8 cellular contexts compared by ENCODE assay signal in the genomic region with DNA sequence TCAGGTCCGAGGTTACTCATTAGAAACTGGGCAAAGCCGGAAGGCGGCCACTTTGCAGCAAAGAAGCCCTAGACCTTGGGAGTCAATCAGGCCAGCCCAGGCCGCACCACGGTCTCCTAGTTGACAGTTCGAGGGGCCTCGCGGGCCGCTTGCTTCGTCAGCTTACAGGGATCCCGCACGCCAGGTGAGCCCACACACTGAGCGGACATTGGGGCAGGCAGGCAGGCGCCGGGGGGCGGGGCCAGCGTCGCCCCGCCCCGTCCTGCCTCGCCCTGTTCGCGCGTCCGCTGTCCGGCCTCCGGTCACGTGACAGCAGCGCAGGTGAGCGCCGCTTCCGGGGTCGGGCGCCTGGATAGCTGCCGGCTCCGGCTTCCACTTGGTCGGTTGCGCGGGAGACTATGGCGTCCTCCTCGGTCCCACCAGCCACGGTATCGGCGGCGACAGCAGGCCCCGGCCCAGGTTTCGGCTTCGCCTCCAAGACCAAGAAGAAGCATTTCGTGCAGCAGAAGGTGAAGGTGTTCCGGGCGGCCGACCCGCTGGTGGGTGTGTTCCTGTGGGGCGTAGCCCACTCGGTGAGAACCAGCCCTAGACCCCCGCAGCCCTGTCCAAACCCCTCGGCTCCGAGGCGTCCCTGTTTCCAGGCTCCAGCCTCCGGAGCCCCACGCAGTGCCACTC. TPM values are rescaled to one million over a fixed set of nuclear protein-coding genes. Genes with fewer than 3 reads are reported as not detected.
DNase-seq lines count a peak whose midpoint lies in the region; FAIRE-seq and TF ChIP-seq lines count a peak whose summit lies in the region.

A gene (plus strand): TSS at position 301 of the 675 bp plus-strand sequence. CDS start 98 bp downstream, at position 399.

- peak within 1 kb of the TSS; percentile 73 for H3K27ac Mint-ChIP-seq in activated naive CD4-positive, alpha-beta T cell treated with anti-CD3 and anti-CD28 coated beads for 36 hours

- no peak; the same call in 1 of the 2 replicates for TF ChIP-seq POLR2A in H54 (IDR thresholded peaks at IDR 0.05; ENCODE audit: low read depth, low read length)

- intact Hi-C loops in activated naive CD4-positive, alpha-beta T cell treated with anti-CD3 and anti-CD28 coated beads for 36 hours (cut with micrococcal nuclease) = loop anchor here (1.0 to 5.0 kb wide), 8 partner anchors 8 to 246 kb away; a partner anchor contains a TSS

- in situ Hi-C loops in G401 (cut with HindIII; ENCODE audit: low sequenced_read_pairs) = no loop called here

- DNase-seq in G401 (ENCODE audit: low spot score) (peak; percentile 86), H54 (ENCODE audit: insufficient read length, low spot score) (peak; percentile 92), M059J (ENCODE audit: low read depth) (peak; percentile 74), SK-N-DZ (ENCODE audit: low spot score) (peak; percentile 74), germinal center (ENCODE audit: low spot score) (peak; percentile 93), nucleus accumbens (lab: John Stamatoyannopoulos, UW) (peak in 51 of 56 donors; percentile 26 to 86 (median 64)), superior temporal gyrus (ENCODE audit: extremely low spot score) (peak; percentile 66)
- peak; percentile 83 for DNase-seq in activated naive CD4-positive, alpha-beta T cell treated with anti-CD3 and anti-CD28 coated beads for 36 hours

- CTCF ChIA-PET in activated naive CD4-positive, alpha-beta T cell treated with anti-CD3 and anti-CD28 coated beads for 36 hours (lab: Charles Lee) = interaction anchor here (1.2 to 3.7 kb wide), 3 partner anchors 8 to 37 kb away, joined by 3 to 60 read pairs (median 3); no protein-coding TSS in a partner anchor

- H3K9me3 Mint-ChIP-seq in activated naive CD4-positive, alpha-beta T cell treated with anti-CD3 and anti-CD28 coated beads for 36 hours = no peaks in the 10 kb centered on the region

- peak within 1 kb of the TSS; percentile 82 for H3K4me3 Mint-ChIP-seq in activated naive CD4-positive, alpha-beta T cell treated with anti-CD3 and anti-CD28 coated beads for 36 hours

- FAIRE-seq in H54 (lab: Jason Lieb, UNC) = no peak

- peaks cover 21% of the 10 kb centered on the region for H3K4me1 Mint-ChIP-seq in activated naive CD4-positive, alpha-beta T cell treated with anti-CD3 and anti-CD28 coated beads for 36 hours (ENCODE audit: low read depth)

- no peaks in the 10 kb centered on the region for H3K27me3 Mint-ChIP-seq in activated naive CD4-positive, alpha-beta T cell treated with anti-CD3 and anti-CD28 coated beads for 36 hours (ENCODE audit: low read depth)

- H3K36me3 Mint-ChIP-seq in activated naive CD4-positive, alpha-beta T cell treated with anti-CD3 and anti-CD28 coated beads for 36 hours (ENCODE audit: low read depth) = peaks cover 3% of the 10 kb centered on the region

RNA-seq across cellular contexts. Expression of the gene that starts here (rescaled TPM):
- 19.4 and 25.2 TPM in 2 replicates for total RNA-seq in G401 (2014; rRNA removed; shearing (Covaris generic))
- 71.2 and 85.3 TPM in 2 replicates for total RNA-seq in M059J (2014; rRNA removed; shearing (Covaris generic))
- polyA plus RNA-seq in SK-N-DZ (2014; cell fraction: cytosol; rRNA removed) = 21.4 and 26.5 TPM in 2 replicates
- polyA plus RNA-seq in SK-N-DZ (2014; cell fraction: nucleus; rRNA removed) = 19.3 and 24.9 TPM in 2 replicates
- total RNA-seq in activated naive CD4-positive, alpha-beta T cell treated with anti-CD3 and anti-CD28 coated beads for 36 hours = 10 to 100 TPM; 11.8 to 12.7 TPM

Comparison
In these comparisons a context has a peak if more than half of its experiments do, and no peak if none do; other contexts are left out.
1. Peak in every context shown above with its lines: DNase-seq.